ENCODE assay signal across 8 cellular contexts in the genomic region with DNA sequence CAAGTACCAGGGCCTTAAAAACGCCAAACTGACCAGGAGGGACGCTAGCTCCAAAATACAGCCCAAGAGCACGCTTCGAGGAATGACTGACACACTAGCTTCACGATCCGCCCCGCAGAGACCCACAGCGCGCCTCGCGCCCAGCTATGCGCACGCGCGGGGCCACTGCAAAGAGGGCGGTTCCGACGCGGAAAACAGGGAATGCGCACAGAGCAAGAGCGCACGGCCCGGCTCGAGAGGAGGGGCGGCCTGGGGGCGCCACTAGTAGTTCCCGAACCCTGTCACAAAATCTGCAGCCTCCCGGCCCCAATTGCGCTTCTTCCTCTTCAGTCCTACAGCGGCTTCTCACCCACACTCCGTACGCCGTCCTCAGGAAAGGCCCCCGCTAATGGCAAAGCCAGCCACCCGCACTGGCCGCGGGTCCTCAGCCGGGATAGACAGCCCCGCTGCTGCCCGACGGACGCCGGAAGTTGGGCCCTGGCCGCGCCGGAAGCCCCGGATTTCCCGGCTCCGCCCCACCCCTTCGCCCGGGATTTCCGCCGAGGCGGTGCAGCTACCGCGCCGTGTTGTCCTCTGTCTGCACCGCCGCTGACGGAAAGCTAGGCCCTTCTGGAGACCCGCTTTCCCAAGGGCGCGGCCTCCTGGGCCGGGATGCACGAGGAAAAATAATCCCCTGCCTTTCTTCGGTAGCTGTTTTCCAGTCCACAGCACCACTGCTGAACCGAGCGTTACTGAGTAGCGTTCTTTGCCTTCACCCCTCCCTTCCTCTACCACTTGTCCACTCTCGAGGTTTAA. TPM values are rescaled to one million over a fixed set of nuclear protein-coding genes. Genes with fewer than 3 reads are reported as not detected.
DNase-seq lines count a peak whose midpoint lies in the region; ATAC-seq and TF ChIP-seq lines count a peak whose summit lies in the region.

TSS of gene HDHD2 (minus strand) at position 472 of the 795 bp plus-strand sequence. CDS start 14,061 bp downstream, outside the sequence.

- CTCF ChIA-PET in RWPE1 (lab: Yijun Ruan, JAX) = interaction anchor here (0.7 kb wide), 2 partner anchors 22 to 54 kb away, joined by 3 read pairs; no protein-coding TSS in a partner anchor

- ATAC-seq in GM21717 (IDR thresholded peaks at IDR 0.05; ENCODE audit: unreplicated experiment) = peak; percentile 92
- peak; percentile 94 for ATAC-seq in activated T-helper 17 cell treated with anti-CD3 and anti-CD28 coated beads, Interleukin-2, amount 50 U/mL, for 72 hours (replicated peaks)
- peak; percentile 82 to 86 (median 86) for ATAC-seq in natural killer cell

- H3K27ac ChIP-seq in RWPE1 = peak within 1 kb of the TSS; percentile 90

- H3K36me3 Mint-ChIP-seq in activated T-helper 17 cell treated with anti-CD3 and anti-CD28 coated beads, Interleukin-2, amount 50 U/mL, for 72 hours (ENCODE audit: low read depth) = peaks cover 25% of the 10 kb centered on the region
- H3K36me3 Mint-ChIP-seq in natural killer cell = peaks cover 9% of the 10 kb centered on the region

- H3K9me3 Mint-ChIP-seq in activated T-helper 17 cell treated with anti-CD3 and anti-CD28 coated beads, Interleukin-2, amount 50 U/mL, for 72 hours = peaks cover 4% of the 10 kb centered on the region
- no peaks in the 10 kb centered on the region for H3K9me3 Mint-ChIP-seq in natural killer cell

- peaks cover 32% of the 10 kb centered on the region for H3K4me1 Mint-ChIP-seq in activated T-helper 17 cell treated with anti-CD3 and anti-CD28 coated beads, Interleukin-2, amount 50 U/mL, for 72 hours
- peaks cover 45 to 52% of the 10 kb centered on the region in 2 donors for H3K4me1 Mint-ChIP-seq in natural killer cell

- H3K27ac Mint-ChIP-seq in activated T-helper 17 cell treated with anti-CD3 and anti-CD28 coated beads, Interleukin-2, amount 50 U/mL, for 72 hours = peak within 1 kb of the TSS; percentile 99
- peak within 1 kb of the TSS; percentile 92 to 95 for H3K27ac Mint-ChIP-seq in natural killer cell

- DNase-seq in DMS79 treated with DMSO at 0.1 percent for 48 hours (lab: John Stamatoyannopoulos, UW) = peak; percentile 80
- peak; percentile 85 for DNase-seq in KBM-7
- DNase-seq in RWPE1 (ENCODE audit: low spot score) = peak; percentile 66
- DNase-seq in fibroblast of mammary gland (ENCODE audit: low read depth) = peak; percentile 70
- peak; percentile 64 for DNase-seq in natural killer cell
- peak; percentile 76 for DNase-seq in stimulated activated naive CD4-positive, alpha-beta T cell treated with Interleukin-2 at 50 U/mL for 16 hours (lab: John Stamatoyannopoulos, UW)

- H3K4me3 Mint-ChIP-seq in activated T-helper 17 cell treated with anti-CD3 and anti-CD28 coated beads, Interleukin-2, amount 50 U/mL, for 72 hours = peak within 1 kb of the TSS; percentile 99
- peak within 1 kb of the TSS; percentile 97 for H3K4me3 Mint-ChIP-seq in natural killer cell

- no peaks in the 10 kb centered on the region for H3K27me3 Mint-ChIP-seq in activated T-helper 17 cell treated with anti-CD3 and anti-CD28 coated beads, Interleukin-2, amount 50 U/mL, for 72 hours
- no peaks in the 10 kb centered on the region for H3K27me3 Mint-ChIP-seq in natural killer cell (ENCODE audit: low read depth in 2 of 2)

- peak within 1 kb of the TSS; percentile 85 for H3K4me3 ChIP-seq in fibroblast of mammary gland (ENCODE audit: control insufficient read depth, low read depth, low read length)

- POLR2A ChIA-PET in RWPE1 (lab: Yijun Ruan, JAX; ENCODE audit: low non-redundant PET) = no interaction called here

- intact Hi-C loops in natural killer cell (cut with micrococcal nuclease) = loop anchor here (1.0 kb wide), 1 partner anchor 26 kb away; the partner anchor contains the start of gene IER3IP1

- in situ Hi-C loops in KBM-7 (cut with MboI; ENCODE audit: low pct_unique_long_range_greater_than_20kb, low sequenced_read_pairs) = no loop called here

- no peak for TF ChIP-seq CTCF in RWPE1 (conservative IDR thresholded peaks at IDR 0.05; ENCODE audit: low read depth)
- no peak for TF ChIP-seq CTCF in fibroblast of mammary gland (conservative IDR thresholded peaks at IDR 0.05; ENCODE audit: control insufficient read depth, insufficient read depth, low read depth, low read length)
- TF ChIP-seq CTCF in natural killer cell (IDR thresholded peaks at IDR 0.05) = no peak

RNA-seq across cellular contexts. Expression of gene HDHD2, which starts in this region (rescaled TPM):
- total RNA-seq in activated T-helper 17 cell treated with anti-CD3 and anti-CD28 coated beads, Interleukin-2, amount 50 U/mL, for 72 hours = 10 to 100 TPM; 24.5 to 33.5 TPM
- total RNA-seq in natural killer cell = 10 to 100 TPM; 27.5 to 36.2 (median 35.3) TPM

Comparison
In these comparisons a context has a peak if more than half of its experiments do, and no peak if none do; other contexts are left out.
1. Peak in every context shown above with its lines: DNase-seq, ATAC-seq, H3K4me3 ChIP-seq and H3K27ac ChIP-seq.